ENCODE assay signal across 8 cellular contexts in the genomic region with DNA sequence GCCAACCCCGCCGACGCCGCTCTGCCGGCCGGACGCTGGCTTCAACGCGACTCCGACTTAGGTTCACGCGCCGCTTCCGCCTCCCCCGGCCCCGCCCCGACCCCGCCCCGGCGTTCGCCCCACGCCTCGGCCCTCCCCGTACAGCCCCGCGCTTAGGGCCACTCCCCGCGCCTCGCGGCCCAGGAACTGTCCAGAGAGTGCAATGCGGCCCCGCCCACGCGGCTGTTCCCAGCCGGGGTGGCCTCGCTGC. TPM values are rescaled to one million over a fixed set of nuclear protein-coding genes. Genes with fewer than 3 reads are reported as not detected.
A peak's percentile ranks its signal among the peaks of the same experiment; 100 is the strongest.
DNase-seq lines count a peak whose midpoint lies in the region; ATAC-seq and TF ChIP-seq lines count a peak whose summit lies in the region.

A gene with protein sequence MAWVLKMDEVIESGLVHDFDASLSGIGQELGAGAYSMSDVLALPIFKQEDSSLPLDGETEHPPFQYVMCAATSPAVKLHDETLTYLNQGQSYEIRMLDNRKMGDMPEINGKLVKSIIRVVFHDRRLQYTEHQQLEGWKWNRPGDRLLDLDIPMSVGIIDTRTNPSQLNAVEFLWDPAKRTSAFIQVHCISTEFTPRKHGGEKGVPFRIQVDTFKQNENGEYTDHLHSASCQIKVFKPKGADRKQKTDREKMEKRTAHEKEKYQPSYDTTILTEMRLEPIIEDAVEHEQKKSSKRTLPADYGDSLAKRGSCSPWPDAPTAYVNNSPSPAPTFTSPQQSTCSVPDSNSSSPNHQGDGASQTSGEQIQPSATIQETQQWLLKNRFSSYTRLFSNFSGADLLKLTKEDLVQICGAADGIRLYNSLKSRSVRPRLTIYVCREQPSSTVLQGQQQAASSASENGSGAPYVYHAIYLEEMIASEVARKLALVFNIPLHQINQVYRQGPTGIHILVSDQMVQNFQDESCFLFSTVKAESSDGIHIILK (minus strand): TSS at position 78 of the 250 bp plus-strand sequence. CDS start 557 bp downstream, outside the sequence.

- no peaks in the 10 kb centered on the region for H3K4me1 ChIP-seq in prostate gland (replicated peaks)

- H3K27me3 Mint-ChIP-seq in activated T-cell treated with anti-CD3 and anti-CD28 coated beads, Interleukin-2, amount 50 U/mL, for 24 hours = no peaks in the 10 kb centered on the region

- peak within 1 kb of the TSS; percentile 88 to 92 for H3K27ac ChIP-seq in prostate gland

- H3K4me3 ChIP-seq in prostate gland = peak within 1 kb of the TSS; percentile 61 to 73

- no peaks in the 10 kb centered on the region for H3K27me3 ChIP-seq in prostate gland (replicated peaks; ENCODE audit: insufficient read depth)

- H3K9me3 Mint-ChIP-seq in activated T-cell treated with anti-CD3 and anti-CD28 coated beads, Interleukin-2, amount 50 U/mL, for 24 hours = no peaks in the 10 kb centered on the region

- TF ChIP-seq CTCF in prostate gland (IDR thresholded peaks at IDR 0.05) = no peak

- peaks cover 46% of the 10 kb centered on the region for H3K4me1 Mint-ChIP-seq in activated T-cell treated with anti-CD3 and anti-CD28 coated beads, Interleukin-2, amount 50 U/mL, for 24 hours (ENCODE audit: low read depth)

- intact Hi-C loops in Right ventricle myocardium inferior (cut with DNase I) (loop anchor here (2.0 to 5.0 kb wide), 2 partner anchors 97 to 277 kb away; a partner anchor contains a TSS), prostate gland (cut with DNase I) (loop anchor here (2.0 to 10.0 kb wide), 2 partner anchors 215 to 279 kb away; a partner anchor contains a TSS)

- TF ChIP-seq POLR2A in prostate gland (IDR thresholded peaks at IDR 0.05) = no peak

- DNase-seq in activated gamma-delta T cell (lab: John Stamatoyannopoulos, UW) = peak; percentile 96
- DNase-seq in activated gamma-delta T cell treated with Interleukin-2 at 50 U/mL for 16 hours = no peak
- no peak for DNase-seq in activated T-cell treated with anti-CD3 and anti-CD28 coated beads, Interleukin-2, amount 50 U/mL, for 24 hours
- DNase-seq in Right ventricle myocardium inferior (ENCODE audit: missing footprints) = peak; percentile 100
- DNase-seq in prostate gland (ENCODE audit: low spot score) = no peak
- no peak for DNase-seq in NCI-H1436 treated with DMSO at 0.1 percent for 48 hours (lab: John Stamatoyannopoulos, UW)

- no peaks in the 10 kb centered on the region for H3K36me3 ChIP-seq in prostate gland

- peak within 1 kb of the TSS; percentile 100 for H3K27ac Mint-ChIP-seq in activated T-cell treated with anti-CD3 and anti-CD28 coated beads, Interleukin-2, amount 50 U/mL, for 24 hours

- ATAC-seq in Right ventricle myocardium inferior = peak; percentile 98
- no peak for ATAC-seq in HG03439 (IDR thresholded peaks at IDR 0.05; ENCODE audit: unreplicated experiment)
- ATAC-seq in GM18873 (IDR thresholded peaks at IDR 0.05; ENCODE audit: low FRiP score, unreplicated experiment) = no peak

- WGBS in prostate gland = 1% methylated on average over 36 of the region's 36 CpGs

- no peaks in the 10 kb centered on the region for H3K9me3 ChIP-seq in prostate gland

- peak within 1 kb of the TSS; percentile 100 for H3K4me3 Mint-ChIP-seq in activated T-cell treated with anti-CD3 and anti-CD28 coated beads, Interleukin-2, amount 50 U/mL, for 24 hours

- peaks cover 33% of the 10 kb centered on the region for H3K36me3 Mint-ChIP-seq in activated T-cell treated with anti-CD3 and anti-CD28 coated beads, Interleukin-2, amount 50 U/mL, for 24 hours (ENCODE audit: low read depth)

RNA-seq across cellular contexts. Expression of the gene that starts here (rescaled TPM):
- total RNA-seq in Right ventricle myocardium inferior = 42.3 TPM
- 10 to 100 TPM; 52.3 to 57.2 TPM for total RNA-seq in prostate gland

Comparison
In these comparisons a context has a peak if more than half of its experiments do, and no peak if none do; other contexts are left out.
1. DNase-seq: peak in activated gamma-delta T cell (single experiment) and Right ventricle myocardium inferior (single experiment); none in activated gamma-delta T cell treated with Interleukin-2 at 50 U/mL for 16 hours (single experiment), activated T-cell treated with anti-CD3 and anti-CD28 coated beads, Interleukin-2, amount 50 U/mL, for 24 hours (single experiment), prostate gland (single experiment) and NCI-H1436 treated with DMSO at 0.1 percent for 48 hours (single experiment).